ENCODE assay signal across 10 cellular contexts in the genomic region with DNA sequence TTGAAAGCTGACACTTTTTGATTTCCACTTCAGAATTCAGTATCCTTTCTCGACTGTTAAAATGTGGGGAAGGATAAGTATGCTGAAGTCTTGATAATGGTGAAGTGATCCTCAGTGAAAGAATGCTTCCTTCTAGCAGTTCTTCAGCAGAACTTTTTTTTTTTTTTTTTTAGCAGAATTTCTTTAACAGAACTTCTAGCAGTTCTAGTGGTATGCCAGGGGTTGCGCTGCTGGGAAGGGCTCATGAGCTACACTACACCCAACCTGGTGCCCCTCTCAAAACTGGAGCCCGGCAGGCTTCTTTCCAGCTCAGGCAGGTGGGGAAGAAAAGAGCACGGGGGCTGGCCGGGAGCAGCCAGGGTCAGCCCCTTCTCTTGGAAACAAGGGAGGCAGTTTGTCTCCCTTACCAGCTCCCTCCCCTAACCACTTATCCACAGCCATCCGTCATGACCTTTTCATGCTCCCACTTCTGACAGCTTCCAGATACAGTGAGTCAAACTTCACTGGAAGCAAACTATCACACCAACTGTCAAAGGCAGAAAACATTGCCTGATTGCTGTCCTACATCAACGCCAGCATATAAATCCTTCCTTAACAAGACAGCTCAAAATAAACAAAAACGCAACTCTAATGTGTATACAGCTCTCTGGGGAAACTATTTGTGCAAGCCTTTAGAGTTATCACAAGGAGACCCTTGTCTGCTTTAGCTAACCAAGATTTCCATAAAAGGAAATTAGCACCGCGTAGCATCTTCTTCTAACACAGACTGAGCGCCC.
DNase-seq lines count a peak whose midpoint lies in the region; ATAC-seq, FAIRE-seq and TF ChIP-seq lines count a peak whose summit lies in the region.
"Had no signal": no experiment of that assay in that cellular context is flagged by ENCODE, and none has a peak within 500 bp of the region (broad histone marks: within the 10 kb centered on the region; RNA-seq: fewer than 3 reads in every experiment).

No MANE protein-coding gene starts in this region.

- DNase-seq in NCI-H748 (lab: John Stamatoyannopoulos, UW; ENCODE audit: unreplicated experiment) (peak; percentile 42), NCI-H748 treated with DMSO at 0.1 percent for 48 hours (lab: John Stamatoyannopoulos, UW) (no peak), chondrocyte (ENCODE audit: low spot score) (no peak), right lobe of liver (no peak), urothelium cell line (ENCODE audit: low spot score) (peak; percentile 8), colonic mucosa (no peak), NCI-H2107 (lab: John Stamatoyannopoulos, UW) (no peak)
- DNase-seq in stimulated activated CD4-positive, alpha-beta T cell treated with anti-CD3 and anti-CD28 coated beads, Interleukin-4, amount 100 ng/mL, for 24 hours = no peak

- H3K36me3 ChIP-seq in right lobe of liver (no peaks in the 10 kb centered on the region), colonic mucosa (no peaks in the 10 kb centered on the region)

- ATAC-seq in right lobe of liver = peak in 1 of 4 donors; percentile 31

- H3K27me3 Mint-ChIP-seq in chondrocyte (ENCODE audit: low read depth) = no peaks in the 10 kb centered on the region

- peaks cover 0 to 62% (median 35%) of the 10 kb centered on the region in 4 donors for H3K4me1 ChIP-seq in right lobe of liver
- H3K4me1 ChIP-seq in colonic mucosa = no peaks in the 10 kb centered on the region
- H3K4me1 ChIP-seq: BLaER1 had no signal

- no peak for FAIRE-seq in urothelium cell line (lab: Jason Lieb, UNC)

- peak overlapping the region in 1 of 2 donors; percentile 20 for H3K9ac ChIP-seq in colonic mucosa (ENCODE audit: low read depth in 2 of 2, low read length in 2 of 2)
- H3K9ac ChIP-seq: BLaER1 had no signal

- 61% methylated on average over 10 of the region's 11 CpGs for WGBS in right lobe of liver (ENCODE audit: insufficient coverage, low coverage, low lambda C conversion rate, missing lambda C conversion rate)

- peaks cover 9% of the 10 kb centered on the region for H3K36me3 Mint-ChIP-seq in chondrocyte (ENCODE audit: low read depth)

- H3K27ac ChIP-seq in right lobe of liver (peak overlapping the region in 2 of 3 donors; percentile 42 to 87), colonic mucosa (no peak overlapping the region)
- H3K27ac ChIP-seq: BLaER1, thoracic aorta had no signal

- H3K9me3 ChIP-seq in right lobe of liver (no peaks in the 10 kb centered on the region), colonic mucosa (no peaks in the 10 kb centered on the region)
- H3K9me3 ChIP-seq: BLaER1, thoracic aorta had no signal

- intact Hi-C loops in right lobe of liver (cut with DNase I) (no loop called here), colonic mucosa (cut with DNase I) (no loop called here)

- peak overlapping the region; percentile 52 for H3K27ac Mint-ChIP-seq in chondrocyte (ENCODE audit: unreplicated experiment)

- no peaks in the 10 kb centered on the region for H3K9me3 Mint-ChIP-seq in chondrocyte (ENCODE audit: low read depth)

- H3K4me3 ChIP-seq in right lobe of liver (no peak overlapping the region), colonic mucosa (no peak overlapping the region)
- H3K4me3 ChIP-seq: BLaER1, thoracic aorta had no signal

- H3K4me1 Mint-ChIP-seq in chondrocyte (ENCODE audit: low read depth) = peaks cover 48% of the 10 kb centered on the region

- TF ChIP-seq CTCF in chondrocyte (IDR thresholded peaks at IDR 0.05) (peak; percentile 50), right lobe of liver (IDR thresholded peaks at IDR 0.05) (no peak), colonic mucosa (IDR thresholded peaks at IDR 0.05) (no peak)

- no peaks in the 10 kb centered on the region for H3K27me3 ChIP-seq in right lobe of liver
- H3K27me3 ChIP-seq in colonic mucosa = no peaks in the 10 kb centered on the region
- H3K27me3 ChIP-seq: BLaER1 had no signal

- TF ChIP-seq POLR2A in right lobe of liver (IDR thresholded peaks at IDR 0.05) = no peak

- H3K4me3 Mint-ChIP-seq in chondrocyte (ENCODE audit: unreplicated experiment) = no peak overlapping the region

Comparison
In these comparisons a context has a peak if more than half of its experiments do, and no peak if none do; other contexts are left out.
1. DNase-seq: peak in NCI-H748 (single experiment) and urothelium cell line (single experiment); none in NCI-H748 treated with DMSO at 0.1 percent for 48 hours (single experiment), chondrocyte (single experiment), right lobe of liver (0 of 3), colonic mucosa (single experiment), stimulated activated CD4-positive, alpha-beta T cell treated with anti-CD3 and anti-CD28 coated beads, Interleukin-4, amount 100 ng/mL, for 24 hours (single experiment) and NCI-H2107 (single experiment).